Comparison of ENCODE assay signal across 8 cellular contexts in genomic region chr10:7258948-7259523, GRCh38.
DNase-seq lines count a peak whose midpoint lies in the region; ATAC-seq and TF ChIP-seq lines count a peak whose summit lies in the region.

No MANE protein-coding gene starts in this region.

- ATAC-seq in GM19351 (IDR thresholded peaks at IDR 0.05; ENCODE audit: unreplicated experiment): peak; percentile 75
- ATAC-seq in activated T-cell treated with anti-CD3 and anti-CD28 coated beads, Interleukin-2, amount 50 U/mL, for 4 hours: peak; percentile 43 to 45
- ATAC-seq in HG03045 (IDR thresholded peaks at IDR 0.05; ENCODE audit: unreplicated experiment): no peak

- peak; percentile 61 for DNase-seq in activated T-cell treated with anti-CD3 and anti-CD28 coated beads, Interleukin-2, amount 50 U/mL, for 4 hours
- peak; percentile 77 for DNase-seq in stimulated activated CD4-positive, alpha-beta T cell treated with anti-CD3 and anti-CD28 coated beads, Interleukin-15, amount 100 ng/mL, for 24 hours
- DNase-seq in GM03348 (ENCODE audit: low spot score) (no peak), erythroblast (lab: John Stamatoyannopoulos, UW) (no peak), T1000 (lab: John Stamatoyannopoulos, UW) (no peak)

- H3K9ac ChIP-seq in Loucy (ENCODE audit: low read depth, low read length, poor library complexity, severe bottlenecking): peak overlapping the region; percentile 10

- peaks cover 20% of the 10 kb centered on the region for H4K20me1 ChIP-seq in Loucy (ENCODE audit: insufficient read depth, low read length, poor library complexity, severe bottlenecking)

- peaks cover 9% of the 10 kb centered on the region for H3K36me3 Mint-ChIP-seq in activated T-cell treated with anti-CD3 and anti-CD28 coated beads, Interleukin-2, amount 50 U/mL, for 4 hours (ENCODE audit: insufficient read depth)

- H3F3A ChIP-seq in Loucy (ENCODE audit: low read depth): no peaks in the 10 kb centered on the region

- no peak for TF ChIP-seq POLR2A in erythroblast (IDR thresholded peaks at IDR 0.05; ENCODE audit: low read length)

- peak overlapping the region; percentile 53 for H3K4me3 ChIP-seq in Loucy (ENCODE audit: low read length, poor library complexity, severe bottlenecking)

- peaks cover 57% of the 10 kb centered on the region for H3K4me1 ChIP-seq in Loucy (ENCODE audit: insufficient read depth, low read length, poor library complexity, severe bottlenecking)

- H3K36me3 ChIP-seq in Loucy (ENCODE audit: insufficient read depth, low read length): no peaks in the 10 kb centered on the region; the same call in 1 of the 2 replicates

- H3K9me2 ChIP-seq in Loucy (replicated peaks; ENCODE audit: low read depth, low read length): no peaks in the 10 kb centered on the region

- no peak for TF ChIP-seq CTCF in Loucy (conservative IDR thresholded peaks at IDR 0.05; ENCODE audit: low read length)

- H3K9me3 ChIP-seq in Loucy (ENCODE audit: insufficient read depth, low read depth, low read length): no peaks in the 10 kb centered on the region

- H3K27me3 ChIP-seq in Loucy (ENCODE audit: insufficient read depth, low read length, poor library complexity, severe bottlenecking): no peaks in the 10 kb centered on the region

- no peaks in the 10 kb centered on the region for H3K9me3 Mint-ChIP-seq in activated T-cell treated with anti-CD3 and anti-CD28 coated beads, Interleukin-2, amount 50 U/mL, for 4 hours

- H3K27me3 Mint-ChIP-seq in activated T-cell treated with anti-CD3 and anti-CD28 coated beads, Interleukin-2, amount 50 U/mL, for 4 hours (ENCODE audit: low read depth): no peaks in the 10 kb centered on the region

- H2AFZ ChIP-seq in Loucy (ENCODE audit: low read length): no peak overlapping the region

- peak overlapping the region; percentile 55 for H3K4me3 Mint-ChIP-seq in activated T-cell treated with anti-CD3 and anti-CD28 coated beads, Interleukin-2, amount 50 U/mL, for 4 hours

- H3K4me1 Mint-ChIP-seq in activated T-cell treated with anti-CD3 and anti-CD28 coated beads, Interleukin-2, amount 50 U/mL, for 4 hours (ENCODE audit: low read depth): peaks cover 69% of the 10 kb centered on the region

- H3K79me2 ChIP-seq in Loucy (ENCODE audit: insufficient read depth, low read length): peaks cover 9% of the 10 kb centered on the region; the same call in 1 of the 2 replicates

- peak overlapping the region; percentile 60 for H3K4me2 ChIP-seq in Loucy (ENCODE audit: low read depth, low read length, poor library complexity, severe bottlenecking)

Comparison
In these comparisons a context has a peak if more than half of its experiments do, and no peak if none do; other contexts are left out.
1. DNase-seq: peak in activated T-cell treated with anti-CD3 and anti-CD28 coated beads, Interleukin-2, amount 50 U/mL, for 4 hours (single experiment) and stimulated activated CD4-positive, alpha-beta T cell treated with anti-CD3 and anti-CD28 coated beads, Interleukin-15, amount 100 ng/mL, for 24 hours (single experiment); none in GM03348 (single experiment), erythroblast (0 of 2) and T1000 (single experiment).